ENCODE assay signal across 1 cellular context in the genomic region with DNA sequence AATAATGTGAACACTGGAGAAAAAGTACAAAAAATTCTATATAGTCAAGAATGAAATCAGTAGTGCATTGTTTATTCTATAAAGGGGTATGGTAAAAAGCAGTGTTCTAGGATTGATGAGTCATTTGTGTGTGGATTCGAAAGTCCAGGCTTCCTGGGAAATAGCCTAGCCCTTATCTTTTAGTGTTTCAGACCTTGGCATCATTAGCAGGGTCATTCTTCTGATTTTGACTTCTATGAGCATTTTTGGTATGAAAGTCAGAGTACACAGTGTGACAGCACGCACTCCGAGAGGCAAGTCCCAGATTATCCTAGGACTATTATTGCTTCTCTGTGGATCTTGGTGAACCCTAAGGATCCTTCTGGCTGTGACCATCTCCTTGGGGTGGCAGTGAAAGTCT.
TF ChIP-seq lines count a peak whose summit lies in the region.

No MANE protein-coding gene starts in this region.

TF ChIP-seq in A549, 52 proteins besides CTCF, POLR2A, EP300 and RAD21 (continued from another document):
- TF ChIP-seq CHD2 (IDR thresholded peaks at IDR 0.05; ENCODE audit: low read length, partially characterized antibody) (no peak), HES2 (IDR thresholded peaks at IDR 0.05) (no peak), MAFK (IDR thresholded peaks at IDR 0.05; ENCODE audit: partially characterized antibody) (no peak)
TF ChIP-seq in A549: peak in this region for 0.
